Comparison of ENCODE assay signal across 2 cellular contexts in the genomic region with DNA sequence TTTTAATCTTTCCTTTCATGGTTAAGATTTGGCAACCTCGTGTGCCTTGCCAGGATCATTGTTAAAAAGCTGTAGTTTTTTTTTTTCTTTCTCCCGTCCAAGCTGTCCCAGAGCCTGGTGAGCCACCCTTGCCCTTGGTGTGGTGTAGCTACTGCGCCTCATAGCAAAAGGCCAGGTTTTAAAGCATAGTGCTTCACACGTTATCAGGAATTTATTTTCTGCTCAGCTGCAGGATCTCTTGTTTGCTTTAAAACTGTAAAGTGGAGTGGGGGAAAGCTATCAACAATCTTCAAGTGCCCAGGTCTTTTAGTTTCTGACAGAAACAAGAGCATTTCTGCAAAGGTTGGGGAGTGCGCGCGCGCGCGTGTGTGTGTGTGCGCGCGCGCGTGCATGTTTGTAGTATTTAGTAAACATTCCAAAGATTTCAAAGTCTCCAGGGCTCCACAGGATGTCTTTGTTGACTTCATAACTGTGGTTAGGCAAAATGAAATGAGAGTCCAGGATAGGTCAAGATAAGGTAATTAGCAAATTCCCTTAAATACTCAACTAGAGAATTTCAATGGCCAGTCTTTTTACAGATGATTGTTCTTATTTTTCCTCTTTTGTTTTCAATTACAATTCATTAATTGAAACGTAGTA.
TF ChIP-seq lines count a peak whose summit lies in the region.

No MANE protein-coding gene starts in this region.

TF ChIP-seq in A549, 52 proteins besides CTCF, POLR2A, EP300 and RAD21 (continued from another document):
- TF ChIP-seq USF2 (IDR thresholded peaks at IDR 0.05) (no peak), BHLHE40 (IDR thresholded peaks at IDR 0.05; ENCODE audit: low read depth, low read length) (no peak), MAFK (IDR thresholded peaks at IDR 0.05; ENCODE audit: partially characterized antibody) (no peak), KDM1A (IDR thresholded peaks at IDR 0.05; ENCODE audit: low read depth) (no peak)
- TF ChIP-seq, protein P1, sequence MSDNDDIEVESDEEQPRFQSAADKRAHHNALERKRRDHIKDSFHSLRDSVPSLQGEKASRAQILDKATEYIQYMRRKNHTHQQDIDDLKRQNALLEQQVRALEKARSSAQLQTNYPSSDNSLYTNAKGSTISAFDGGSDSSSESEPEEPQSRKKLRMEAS (IDR thresholded peaks at IDR 0.05), result no peak

TF ChIP-seq in WTC11, 78 proteins besides CTCF, POLR2A, EP300 and RAD21 (continued from another document):
- TF ChIP-seq IRF1 (CRISPR knock-in tag; IDR thresholded peaks at IDR 0.05), result no peak
TF ChIP-seq in WTC11: peak in this region for 0.
